Comparison of ENCODE assay signal across 20 cellular contexts in the genomic region with DNA sequence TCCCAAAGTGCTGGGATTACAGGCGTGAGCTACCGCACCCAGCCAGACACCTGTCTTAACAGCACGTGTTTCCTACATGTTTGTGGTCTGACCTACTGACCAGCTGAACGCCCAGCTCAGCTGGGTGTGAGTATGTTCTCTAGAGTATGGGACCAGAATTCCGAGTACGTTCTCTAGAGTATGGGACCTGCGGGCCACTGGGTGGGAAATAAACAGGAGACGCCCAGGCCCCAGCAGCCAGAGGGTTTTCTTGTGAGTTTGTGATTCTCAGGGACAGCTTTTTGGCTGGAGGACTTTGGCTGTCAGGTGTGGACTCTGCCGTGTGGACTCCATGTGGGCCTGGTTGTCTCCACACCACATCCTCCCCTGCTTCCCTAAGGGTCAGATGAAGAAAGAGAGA.
DNase-seq lines count a peak whose midpoint lies in the region; ATAC-seq and TF ChIP-seq lines count a peak whose summit lies in the region.
"Had no signal": no experiment of that assay in that cellular context is flagged by ENCODE, and none has a peak within 500 bp of the region (broad histone marks: within the 10 kb centered on the region; RNA-seq: fewer than 3 reads in every experiment).

No MANE protein-coding gene starts in this region.

- no peaks in the 10 kb centered on the region for H3K36me3 ChIP-seq in right atrium auricular region
- no peaks in the 10 kb centered on the region for H3K36me3 ChIP-seq in SJCRH30
- H3K36me3 ChIP-seq in spleen = no peaks in the 10 kb centered on the region
- no peaks in the 10 kb centered on the region for H3K36me3 ChIP-seq in stomach
- H3K36me3 ChIP-seq: MG63 had no signal

- no peak for TF ChIP-seq CTCF in right atrium auricular region (IDR thresholded peaks at IDR 0.05)
- no peak for TF ChIP-seq CTCF in spleen (IDR thresholded peaks at IDR 0.05 in 8 of 11, conservative IDR thresholded peaks at IDR 0.05 in 3 of 11)
- no peak for TF ChIP-seq CTCF in stomach (IDR thresholded peaks at IDR 0.05)

- no peaks in the 10 kb centered on the region for H3K9me3 ChIP-seq in right atrium auricular region
- no peaks in the 10 kb centered on the region for H3K9me3 ChIP-seq in right cardiac atrium (ENCODE audit: control insufficient read depth, low read length)
- no peaks in the 10 kb centered on the region for H3K9me3 ChIP-seq in SJCRH30 (replicated peaks)
- H3K9me3 ChIP-seq in spleen = no peaks in the 10 kb centered on the region
- H3K9me3 ChIP-seq in stomach = no peaks in the 10 kb centered on the region
- H3K9me3 ChIP-seq: A549, MG63 had no signal

- H3K4me1 ChIP-seq in right atrium auricular region (peaks cover 0 to 17% of the 10 kb centered on the region in 2 donors), right cardiac atrium (ENCODE audit: control insufficient read depth, insufficient read depth, low read length) (peaks cover 7% of the 10 kb centered on the region), SJCRH30 (peaks cover 16% of the 10 kb centered on the region), spleen (peaks cover 8 to 42% (median 19%) of the 10 kb centered on the region in 6 donors), stomach (peaks cover 0 to 18% (median 2%) of the 10 kb centered on the region in 4 donors)
- H3K4me1 ChIP-seq: A549 had no signal

- H3K27ac ChIP-seq in right atrium auricular region (no peak overlapping the region), right cardiac atrium (ENCODE audit: low read length) (no peak overlapping the region), SJCRH30 (no peak overlapping the region), spleen (peak overlapping the region in 5 of 8 donors; percentile 53 to 69 (median 59)), stomach (no peak overlapping the region)
- H3K27ac ChIP-seq: A549 had no signal

- ATAC-seq in right cardiac atrium (no peak), GM21619 (IDR thresholded peaks at IDR 0.05; ENCODE audit: unreplicated experiment) (no peak)
- ATAC-seq: A549, GM23338, PC-3 had no signal

- 90% methylated on average over 9 of the region's 9 CpGs for WGBS in right cardiac atrium
- 68 to 79% (median 76%) methylated on average over 9 of the region's 9 CpGs for WGBS in spleen, 5 donors
- WGBS in stomach, 5 donors = 53 to 69% (median 65%) methylated on average over 9 of the region's 9 CpGs

- TF ChIP-seq POLR2A in spleen (IDR thresholded peaks at IDR 0.05) = no peak
- no peak for TF ChIP-seq POLR2A in stomach (IDR thresholded peaks at IDR 0.05)

- H3K27me3 ChIP-seq in right atrium auricular region = no peaks in the 10 kb centered on the region
- H3K27me3 ChIP-seq in right cardiac atrium (ENCODE audit: control insufficient read depth, insufficient read depth) = no peaks in the 10 kb centered on the region
- no peaks in the 10 kb centered on the region for H3K27me3 ChIP-seq in SJCRH30
- H3K27me3 ChIP-seq in spleen (replicated peaks in 1 of 7) = peaks cover 0 to 37% (median 0%) of the 10 kb centered on the region in 7 donors
- peaks cover 0 to 36% (median 0%) of the 10 kb centered on the region in 3 donors for H3K27me3 ChIP-seq in stomach

- intact Hi-C loops in right cardiac atrium (cut with DNase I) (no loop called here), spleen (cut with DNase I; ENCODE audit: low total_unique reads) (no loop called here), stomach (cut with DNase I; ENCODE audit: low total_unique reads) (no loop called here)

- H3K4me3 ChIP-seq in right atrium auricular region (no peak overlapping the region), right cardiac atrium (ENCODE audit: low read length) (no peak overlapping the region), SJCRH30 (no peak overlapping the region), spleen (no peak overlapping the region), stomach (no peak overlapping the region)
- H3K4me3 ChIP-seq: A549, GM23338, MG63 had no signal

- in situ Hi-C loops in G401 (cut with HindIII; ENCODE audit: low sequenced_read_pairs) = no loop called here

- DNase-seq in right atrium auricular region (ENCODE audit: low spot score) = peak; percentile 49
- DNase-seq in right cardiac atrium = no peak
- DNase-seq in SJCRH30 = peak; percentile 15 to 30
- DNase-seq in myocyte (ENCODE audit: low read depth) = peak; percentile 56
- no peak for DNase-seq in spleen
- no peak for DNase-seq in stomach
- DNase-seq in G401 (ENCODE audit: low spot score) = no peak
- DNase-seq: CD8-positive, alpha-beta memory T cell; DMS 273 treated with DMSO at 0.1 percent for 48 hours; H9; NCI-H1694; NCI-H2029 treated with DMSO at 0.1 percent for 48 hours; NCI-H446 treated with DMSO at 0.1 percent for 48 hours; NCI-H526; NK-92 treated with Interleukin-12 subunit alpha and Interleukin-12 subunit beta, amount 100 ng/mL, for 24 hours; PC-3 had no signal

- TF ChIP-seq EP300 in stomach (IDR thresholded peaks at IDR 0.05) = no peak

Comparison
In these comparisons a context has a peak if more than half of its experiments do, and no peak if none do; other contexts are left out.
1. DNase-seq: peak in right atrium auricular region (single experiment), SJCRH30 (2 of 2) and myocyte (single experiment); none in right cardiac atrium (0 of 3), spleen (single experiment), stomach (single experiment) and G401 (single experiment).
2. H3K27ac ChIP-seq: peak in spleen (5 of 8); none in right atrium auricular region (0 of 2), right cardiac atrium (single experiment), SJCRH30 (single experiment) and stomach (0 of 5).